In the genomic region with DNA sequence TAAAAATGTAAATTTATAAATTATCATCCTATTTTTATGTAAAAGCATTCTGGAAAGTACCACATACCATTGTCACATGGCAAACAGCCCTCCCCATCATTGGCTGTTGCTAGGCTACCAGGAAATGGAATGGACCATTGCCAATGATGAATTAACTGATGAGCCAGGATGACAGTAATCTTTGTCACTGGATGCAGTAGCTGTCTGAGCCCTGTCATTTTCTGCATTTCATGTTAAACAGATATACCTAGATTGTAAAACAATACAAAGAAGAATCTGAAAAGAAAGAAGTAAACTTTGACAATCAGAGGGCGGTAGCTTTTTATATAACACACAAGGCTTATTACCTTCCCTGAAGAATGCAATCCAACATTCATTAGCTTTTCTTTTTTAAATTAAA, we compare ENCODE assay signal across 26 cellular contexts.
"Had no signal": no experiment of that assay in that cellular context is flagged by ENCODE, and none has a peak within 500 bp of the region (broad histone marks: within the 10 kb centered on the region; RNA-seq: fewer than 3 reads in every experiment).

No MANE protein-coding gene starts in this region.

- FAIRE-seq: islet of Langerhans, kidney had no signal

- H3K9me3 Mint-ChIP-seq: natural killer cell; nephron progenitor cell; stimulated activated memory B cell treated with anti-CD40 and anti-IgM and Interleukin-4, amounts not matched to agents 10 μg/mL and 1 μg/mL and 100 μg/mL, for 72 hours; stimulated activated naive CD8-positive, alpha-beta T cell treated with anti-CD3 and anti-CD28 coated beads, Interleukin-15, amount 100 ng/mL, for 72 hours; type B pancreatic cell had no signal

- H3K4me3 ChIP-seq: left lung, lower lobe of right lung, ovary, right atrium auricular region, right lobe of liver, smooth muscle cell, tibial nerve, uterus had no signal

- H3K36me3 ChIP-seq: left lung, lower lobe of right lung, ovary, right atrium auricular region, right lobe of liver, tibial nerve, uterus had no signal

- H3K27ac Mint-ChIP-seq: immature natural killer cell; natural killer cell; nephron progenitor cell; progenitor cell of endocrine pancreas; stimulated activated memory B cell treated with anti-CD40 and anti-IgM and Interleukin-4, amounts not matched to agents 10 μg/mL and 1 μg/mL and 100 μg/mL, for 72 hours; stimulated activated naive CD8-positive, alpha-beta T cell treated with anti-CD3 and anti-CD28 coated beads, Interleukin-15, amount 100 ng/mL, for 72 hours; type B pancreatic cell had no signal

- H3K4me1 Mint-ChIP-seq: immature natural killer cell, natural killer cell had no signal

- H3K36me3 Mint-ChIP-seq: immature natural killer cell; natural killer cell; stimulated activated memory B cell treated with anti-CD40 and anti-IgM and Interleukin-4, amounts not matched to agents 10 μg/mL and 1 μg/mL and 100 μg/mL, for 72 hours; type B pancreatic cell had no signal

- H3K4me1 ChIP-seq: lower lobe of right lung, right atrium auricular region, right lobe of liver, tibial nerve, uterus had no signal

- H3K27ac ChIP-seq: left lung, lower lobe of right lung, ovary, right atrium auricular region, right lobe of liver, tibial nerve, uterus had no signal

- H3K27me3 Mint-ChIP-seq: progenitor cell of endocrine pancreas; stimulated activated memory B cell treated with anti-CD40 and anti-IgM and Interleukin-4, amounts not matched to agents 10 μg/mL and 1 μg/mL and 100 μg/mL, for 72 hours; stimulated activated naive CD8-positive, alpha-beta T cell treated with anti-CD3 and anti-CD28 coated beads, Interleukin-15, amount 100 ng/mL, for 72 hours; type B pancreatic cell had no signal

- H3K4me2 ChIP-seq: smooth muscle cell had no signal

- ATAC-seq: left colon; left lung; lower lobe of right lung; natural killer cell; right lobe of liver; stimulated activated memory B cell treated with anti-CD40 and anti-IgM and Interleukin-4, amounts not matched to agents 10 μg/mL and 1 μg/mL and 100 μg/mL, for 72 hours; stimulated activated naive CD8-positive, alpha-beta T cell treated with anti-CD3 and anti-CD28 coated beads, Interleukin-15, amount 100 ng/mL, for 72 hours had no signal

- H3K9me3 ChIP-seq: left lung, lower lobe of right lung, ovary, right atrium auricular region, right lobe of liver, tibial nerve, uterus had no signal

- H3K4me3 Mint-ChIP-seq: immature natural killer cell; natural killer cell; nephron progenitor cell; stimulated activated memory B cell treated with anti-CD40 and anti-IgM and Interleukin-4, amounts not matched to agents 10 μg/mL and 1 μg/mL and 100 μg/mL, for 72 hours; stimulated activated naive CD8-positive, alpha-beta T cell treated with anti-CD3 and anti-CD28 coated beads, Interleukin-15, amount 100 ng/mL, for 72 hours; type B pancreatic cell had no signal

- DNase-seq: immature natural killer cell; kidney; left colon; left lung; lower lobe of right lung; mammary epithelial cell; mesenchymal stem cell; natural killer cell; nephron progenitor cell; ovary; right lobe of liver; stimulated activated CD4-positive, alpha-beta T cell treated with anti-CD3 and anti-CD28 coated beads, Interleukin-1b, Interleukin-23, amount 100 ng/mL, for 48 hours; stimulated activated CD4-positive, alpha-beta T cell treated with anti-CD3 and anti-CD28 coated beads, Interleukin-2, amount 100 ng/mL, for 48 hours; stimulated activated CD4-positive, alpha-beta T cell treated with anti-CD3 and anti-CD28 coated beads, Interleukin-4, amount 100 ng/mL, for 4 hours; stimulated activated CD8-positive, alpha-beta memory T cell treated with anti-CD3 and anti-CD28 coated beads, Interleukin-4, amount 100 ng/mL, for 48 hours; stimulated activated naive CD4-positive, alpha-beta T cell treated with Interleukin-2 at 50 U/mL for 16 hours; stimulated activated naive CD8-positive, alpha-beta T cell treated with anti-CD3 and anti-CD28 coated beads, Interleukin-15, amount 100 ng/mL, for 72 hours; substantia nigra; uterus had no signal

- H3K27me3 ChIP-seq: left lung, ovary, right atrium auricular region, right lobe of liver, tibial nerve, uterus had no signal
